15 cellular contexts compared by ENCODE assay signal in the genomic region with DNA sequence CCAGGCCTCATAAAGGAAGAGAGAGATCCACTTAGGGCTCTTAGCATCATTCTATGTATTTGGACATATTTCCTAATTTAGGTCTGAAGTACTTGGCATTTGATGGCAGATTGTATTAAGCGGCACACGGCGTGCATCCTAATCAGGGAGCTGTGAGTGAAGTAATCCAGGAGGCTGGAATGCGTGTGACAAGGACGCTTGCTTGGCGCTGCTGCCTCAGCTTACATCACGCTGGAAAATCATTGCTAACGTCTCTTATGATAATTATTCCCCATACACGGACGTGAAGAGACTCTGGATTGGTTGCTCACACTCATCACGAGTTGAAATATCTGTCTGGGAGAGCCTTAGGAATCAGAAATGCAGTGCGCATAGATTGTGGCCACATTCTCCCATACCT.
"Had no signal": no experiment of that assay in that cellular context is flagged by ENCODE, and none has a peak within 500 bp of the region (broad histone marks: within the 10 kb centered on the region; RNA-seq: fewer than 3 reads in every experiment).

No MANE protein-coding gene starts in this region.

- H3K4me1 ChIP-seq: spleen, thyroid gland, upper lobe of right lung had no signal

- H3K36me3 ChIP-seq: neural progenitor cell, thyroid gland had no signal

- DNase-seq: activated CD8-positive, alpha-beta memory T cell treated with anti-CD3 and anti-CD28 coated beads, Interleukin-2, amount 50 U/mL, for 4 hours; activated T-cell treated with anti-CD3 and anti-CD28 coated beads, Interleukin-2, amount 50 U/mL, for 24 hours; effector CD4-positive, alpha-beta T cell; naive thymus-derived CD4-positive, alpha-beta T cell; retina; spleen; stimulated activated CD4-positive, alpha-beta T cell treated with anti-CD3 and anti-CD28 coated beads, Interleukin-4, amount 100 ng/mL, for 4 hours; stimulated activated naive CD8-positive, alpha-beta T cell treated with anti-CD3 and anti-CD28 coated beads, Interleukin-15, Interleukin-2, amounts not matched to agents 100 U/mL and 50 U/mL, for 24 hours; T-helper 9 cell; thyroid gland; upper lobe of right lung had no signal

- H3K4me2 ChIP-seq: neural progenitor cell had no signal

- H3K9ac ChIP-seq: neural progenitor cell had no signal

- H3K27me3 ChIP-seq: neural progenitor cell, spleen, thyroid gland, upper lobe of right lung had no signal

- H2AFZ ChIP-seq: neural progenitor cell had no signal

- H3K9me3 ChIP-seq: spleen, thyroid gland, upper lobe of right lung had no signal

- ATAC-seq: activated T-helper 17 cell treated with anti-CD3 and anti-CD28 coated beads, Interleukin-2, amount 50 U/mL, for 72 hours; naive thymus-derived CD4-positive, alpha-beta T cell; stimulated activated naive CD8-positive, alpha-beta T cell treated with anti-CD3 and anti-CD28 coated beads, Interleukin-15, Interleukin-2, amounts not matched to agents 100 U/mL and 50 U/mL, for 24 hours; upper lobe of right lung; WTC11 had no signal

- H3K4me3 ChIP-seq: lung, neural progenitor cell, spleen, thyroid gland, upper lobe of right lung had no signal

- H3K27ac ChIP-seq: neural progenitor cell, spleen, thyroid gland, upper lobe of right lung had no signal
